In genomic region chr18:5294113-5294617, GRCh38 we compare ENCODE assay signal across 8 cellular contexts. TPM values are rescaled to one million over a fixed set of nuclear protein-coding genes. Genes with fewer than 3 reads are reported as not detected.
DNase-seq lines count a peak whose midpoint lies in the region; ATAC-seq and TF ChIP-seq lines count a peak whose summit lies in the region.

No MANE protein-coding gene starts in this region.

- ATAC-seq in HG02938 (IDR thresholded peaks at IDR 0.05; ENCODE audit: unreplicated experiment) (peak; percentile 1), heart left ventricle (no peak), sciatic nerve (peak; percentile 3)

- H3K36me3 ChIP-seq in heart left ventricle = peaks cover 0 to 34% (median 31%) of the 10 kb centered on the region in 9 donors

- WGBS in heart left ventricle, 4 donors = 36 to 39% (median 37%) methylated on average over 9 of the region's 9 CpGs

- DNase-seq in AG10803 (ENCODE audit: low read depth) = peak; percentile 8
- DNase-seq in activated CD8-positive, alpha-beta memory T cell treated with anti-CD3 and anti-CD28 coated beads, Interleukin-2, amount 50 U/mL, for 48 hours = peak; percentile 74
- no peak for DNase-seq in heart left ventricle
- peak; percentile 71 for DNase-seq in sciatic nerve (ENCODE audit: low spot score)
- DNase-seq in effector CD4-positive, alpha-beta T cell = no peak
- no peak for DNase-seq in epidermal melanocyte (ENCODE audit: insufficient read length, low spot score)
- DNase-seq in superior temporal gyrus (ENCODE audit: extremely low spot score) = no peak

- no peaks in the 10 kb centered on the region for H3K9me3 ChIP-seq in heart left ventricle

- H3K27ac ChIP-seq in heart left ventricle = peak overlapping the region; percentile 90 to 99 (median 97)

- H3K4me3 ChIP-seq in AG10803 (ENCODE audit: low read length) = peak overlapping the region; percentile 88
- peak overlapping the region; percentile 67 to 97 (median 84) for H3K4me3 ChIP-seq in heart left ventricle

- H3K27me3 ChIP-seq in heart left ventricle = no peaks in the 10 kb centered on the region

- TF ChIP-seq CTCF in AG10803 (conservative IDR thresholded peaks at IDR 0.05; ENCODE audit: low read length) (no peak), heart left ventricle (IDR thresholded peaks at IDR 0.05) (no peak)

- peaks cover 0 to 19% (median 12%) of the 10 kb centered on the region in 12 donors for H3K4me1 ChIP-seq in heart left ventricle

- intact Hi-C loops in heart left ventricle (cut with DNase I) (loop anchor here in 3 of 10 donors (1.0 to 10.0 kb wide), 4 partner anchors 53 to 1431 kb away; partner anchors contain the start of gene ARHGAP28 (in 1 of the 3)), sciatic nerve (cut with DNase I) (no loop called here)

- no peak for TF ChIP-seq POLR2A in heart left ventricle (IDR thresholded peaks at IDR 0.05)

RNA-seq across cellular contexts. Expression of gene ZBTB14, which starts 1.4 kb away (rescaled TPM):
- total RNA-seq in heart left ventricle (1 to 10 TPM; 5.4 to 9.5 (median 6.7) TPM), sciatic nerve (16.7 TPM)
- 1 to 10 TPM; 2.3 to 3.9 TPM for polyA plus RNA-seq in heart left ventricle

Comparison
In these comparisons a context has a peak if more than half of its experiments do, and no peak if none do; other contexts are left out.
1. DNase-seq: peak in AG10803 (single experiment), activated CD8-positive, alpha-beta memory T cell treated with anti-CD3 and anti-CD28 coated beads, Interleukin-2, amount 50 U/mL, for 48 hours (single experiment) and sciatic nerve (single experiment); none in heart left ventricle (0 of 5), effector CD4-positive, alpha-beta T cell (single experiment), epidermal melanocyte (single experiment) and superior temporal gyrus (single experiment).
2. ATAC-seq: peak in HG02938 (single experiment) and sciatic nerve (single experiment); none in heart left ventricle (0 of 4).